Comparison of ENCODE assay signal across 2 cellular contexts in genomic region chr1:32963746-32964460, GRCh38.
TF ChIP-seq lines count a peak whose summit lies in the region.

No MANE protein-coding gene starts in this region.

TF ChIP-seq in HEK293, 187 proteins besides CTCF, POLR2A, EP300 and RAD21 (continued from another document and continues in another):
- TF ChIP-seq PRDM4 (tag by site-specific recombination; IDR thresholded peaks at IDR 0.05): no peak
- TF ChIP-seq ZBTB6 (tag by site-specific recombination; IDR thresholded peaks at IDR 0.05): no peak
- TF ChIP-seq ZNF112 (tag by site-specific recombination; IDR thresholded peaks at IDR 0.05): no peak
- no peak for TF ChIP-seq ZNF654 (tag by site-specific recombination; IDR thresholded peaks at IDR 0.05; ENCODE audit: low read depth)
- no peak for TF ChIP-seq ZNF776 (tag by site-specific recombination; IDR thresholded peaks at IDR 0.05; ENCODE audit: borderline replicate concordance)
- TF ChIP-seq REST (tag by site-specific recombination; IDR thresholded peaks at IDR 0.05): peak; percentile 94
- TF ChIP-seq, protein P1, sequence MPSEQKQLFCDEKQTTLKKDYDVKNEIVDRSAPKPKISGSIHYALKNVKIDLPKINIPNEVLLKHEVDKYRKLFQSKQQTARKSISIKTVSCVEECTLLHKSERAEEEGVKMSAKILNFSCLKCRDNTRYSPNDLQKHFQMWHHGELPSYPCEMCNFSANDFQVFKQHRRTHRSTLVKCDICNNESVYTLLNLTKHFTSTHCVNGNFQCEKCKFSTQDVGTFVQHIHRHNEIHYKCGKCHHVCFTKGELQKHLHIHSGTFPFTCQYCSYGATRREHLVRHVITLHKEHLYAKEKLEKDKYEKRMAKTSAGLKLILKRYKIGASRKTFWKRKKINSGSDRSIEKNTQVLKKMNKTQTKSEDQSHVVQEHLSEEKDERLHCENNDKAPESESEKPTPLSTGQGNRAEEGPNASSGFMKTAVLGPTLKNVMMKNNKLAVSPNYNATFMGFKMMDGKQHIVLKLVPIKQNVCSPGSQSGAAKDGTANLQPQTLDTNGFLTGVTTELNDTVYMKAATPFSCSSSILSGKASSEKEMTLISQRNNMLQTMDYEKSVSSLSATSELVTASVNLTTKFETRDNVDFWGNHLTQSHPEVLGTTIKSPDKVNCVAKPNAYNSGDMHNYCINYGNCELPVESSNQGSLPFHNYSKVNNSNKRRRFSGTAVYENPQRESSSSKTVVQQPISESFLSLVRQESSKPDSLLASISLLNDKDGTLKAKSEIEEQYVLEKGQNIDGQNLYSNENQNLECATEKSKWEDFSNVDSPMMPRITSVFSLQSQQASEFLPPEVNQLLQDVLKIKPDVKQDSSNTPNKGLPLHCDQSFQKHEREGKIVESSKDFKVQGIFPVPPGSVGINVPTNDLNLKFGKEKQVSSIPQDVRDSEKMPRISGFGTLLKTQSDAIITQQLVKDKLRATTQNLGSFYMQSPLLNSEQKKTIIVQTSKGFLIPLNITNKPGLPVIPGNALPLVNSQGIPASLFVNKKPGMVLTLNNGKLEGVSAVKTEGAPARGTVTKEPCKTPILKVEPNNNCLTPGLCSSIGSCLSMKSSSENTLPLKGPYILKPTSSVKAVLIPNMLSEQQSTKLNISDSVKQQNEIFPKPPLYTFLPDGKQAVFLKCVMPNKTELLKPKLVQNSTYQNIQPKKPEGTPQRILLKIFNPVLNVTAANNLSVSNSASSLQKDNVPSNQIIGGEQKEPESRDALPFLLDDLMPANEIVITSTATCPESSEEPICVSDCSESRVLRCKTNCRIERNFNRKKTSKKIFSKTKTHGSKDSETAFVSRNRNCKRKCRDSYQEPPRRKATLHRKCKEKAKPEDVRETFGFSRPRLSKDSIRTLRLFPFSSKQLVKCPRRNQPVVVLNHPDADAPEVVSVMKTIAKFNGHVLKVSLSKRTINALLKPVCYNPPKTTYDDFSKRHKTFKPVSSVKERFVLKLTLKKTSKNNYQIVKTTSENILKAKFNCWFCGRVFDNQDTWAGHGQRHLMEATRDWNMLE (tag by site-specific recombination; conservative IDR thresholded peaks at IDR 0.05; ENCODE audit: low read depth): no peak
- no peak for TF ChIP-seq ZNF510 (tag by site-specific recombination; IDR thresholded peaks at IDR 0.05; ENCODE audit: insufficient replicate concordance)
- TF ChIP-seq ZNF629 (tag by site-specific recombination; IDR thresholded peaks at IDR 0.05): no peak; the same call in 1 of the 2 replicates
- no peak for TF ChIP-seq ZNF830 (tag by site-specific recombination; IDR thresholded peaks at IDR 0.05; ENCODE audit: low read depth)
- peak; percentile 59; the same call in 1 of the 2 replicates for TF ChIP-seq KLF16 (tag by site-specific recombination; IDR thresholded peaks at IDR 0.05)
- TF ChIP-seq SP3 (tag by site-specific recombination; IDR thresholded peaks at IDR 0.05): peak; percentile 74

TF ChIP-seq in HepG2, 621 proteins besides CTCF, POLR2A, EP300 and RAD21 (continued from another document and continues in another):
- TF ChIP-seq ZNF687 (CRISPR knock-in tag; IDR thresholded peaks at IDR 0.05) (peak; percentile 55), TSC22D2 (CRISPR knock-in tag; IDR thresholded peaks at IDR 0.05; ENCODE audit: borderline replicate concordance) (0 out of 2 replicates have a peak, but pooled peaks have one; percentile 66), CAMTA2 (CRISPR knock-in tag; IDR thresholded peaks at IDR 0.05; ENCODE audit: borderline replicate concordance) (no peak), ZNF746 (CRISPR knock-in tag; IDR thresholded peaks at IDR 0.05) (no peak), NFKBIZ (CRISPR knock-in tag; IDR thresholded peaks at IDR 0.05) (no peak), BORCS8-MEF2B (CRISPR knock-in tag; IDR thresholded peaks at IDR 0.05) (peak; percentile 49; the same call in 1 of the 2 replicates), NONO (IDR thresholded peaks at IDR 0.05) (no peak), NONO (CRISPR knock-in tag; conservative IDR thresholded peaks at IDR 0.05) (peak; percentile 63; the same call in 1 of the 2 replicates), ZSCAN31 (CRISPR knock-in tag; IDR thresholded peaks at IDR 0.05; ENCODE audit: low read depth) (0 out of 2 replicates have a peak, but pooled peaks have one; percentile 22), TGIF2 (CRISPR knock-in tag; IDR thresholded peaks at IDR 0.05) (no peak), ZNF772 (CRISPR knock-in tag; IDR thresholded peaks at IDR 0.05) (no peak; the same call in 1 of the 2 replicates), LCORL (IDR thresholded peaks at IDR 0.05) (no peak), LCORL (CRISPR knock-in tag; IDR thresholded peaks at IDR 0.05) (peak; percentile 46; the same call in 1 of the 2 replicates), ZNF331 (CRISPR knock-in tag; IDR thresholded peaks at IDR 0.05) (no peak), MIER3 (CRISPR knock-in tag; IDR thresholded peaks at IDR 0.05; ENCODE audit: borderline replicate concordance) (no peak), TAF1 (CRISPR knock-in tag; IDR thresholded peaks at IDR 0.05) (no peak), ATM (IDR thresholded peaks at IDR 0.05; ENCODE audit: borderline replicate concordance) (no peak), KIAA2018 (CRISPR knock-in tag; IDR thresholded peaks at IDR 0.05; ENCODE audit: borderline replicate concordance) (no peak)
- TF ChIP-seq, protein P2, sequence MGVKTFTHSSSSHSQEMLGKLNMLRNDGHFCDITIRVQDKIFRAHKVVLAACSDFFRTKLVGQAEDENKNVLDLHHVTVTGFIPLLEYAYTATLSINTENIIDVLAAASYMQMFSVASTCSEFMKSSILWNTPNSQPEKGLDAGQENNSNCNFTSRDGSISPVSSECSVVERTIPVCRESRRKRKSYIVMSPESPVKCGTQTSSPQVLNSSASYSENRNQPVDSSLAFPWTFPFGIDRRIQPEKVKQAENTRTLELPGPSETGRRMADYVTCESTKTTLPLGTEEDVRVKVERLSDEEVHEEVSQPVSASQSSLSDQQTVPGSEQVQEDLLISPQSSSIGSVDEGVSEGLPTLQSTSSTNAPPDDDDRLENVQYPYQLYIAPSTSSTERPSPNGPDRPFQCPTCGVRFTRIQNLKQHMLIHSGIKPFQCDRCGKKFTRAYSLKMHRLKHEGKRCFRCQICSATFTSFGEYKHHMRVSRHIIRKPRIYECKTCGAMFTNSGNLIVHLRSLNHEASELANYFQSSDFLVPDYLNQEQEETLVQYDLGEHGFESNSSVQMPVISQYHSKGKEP (CRISPR knock-in tag; IDR thresholded peaks at IDR 0.05): no peak
- TF ChIP-seq, protein P3, sequence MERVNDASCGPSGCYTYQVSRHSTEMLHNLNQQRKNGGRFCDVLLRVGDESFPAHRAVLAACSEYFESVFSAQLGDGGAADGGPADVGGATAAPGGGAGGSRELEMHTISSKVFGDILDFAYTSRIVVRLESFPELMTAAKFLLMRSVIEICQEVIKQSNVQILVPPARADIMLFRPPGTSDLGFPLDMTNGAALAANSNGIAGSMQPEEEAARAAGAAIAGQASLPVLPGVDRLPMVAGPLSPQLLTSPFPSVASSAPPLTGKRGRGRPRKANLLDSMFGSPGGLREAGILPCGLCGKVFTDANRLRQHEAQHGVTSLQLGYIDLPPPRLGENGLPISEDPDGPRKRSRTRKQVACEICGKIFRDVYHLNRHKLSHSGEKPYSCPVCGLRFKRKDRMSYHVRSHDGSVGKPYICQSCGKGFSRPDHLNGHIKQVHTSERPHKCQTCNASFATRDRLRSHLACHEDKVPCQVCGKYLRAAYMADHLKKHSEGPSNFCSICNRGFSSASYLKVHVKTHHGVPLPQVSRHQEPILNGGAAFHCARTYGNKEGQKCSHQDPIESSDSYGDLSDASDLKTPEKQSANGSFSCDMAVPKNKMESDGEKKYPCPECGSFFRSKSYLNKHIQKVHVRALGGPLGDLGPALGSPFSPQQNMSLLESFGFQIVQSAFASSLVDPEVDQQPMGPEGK (CRISPR knock-in tag; IDR thresholded peaks at IDR 0.05): 0 out of 2 replicates have a peak, but pooled peaks have one; percentile 17
- TF ChIP-seq, protein P4, sequence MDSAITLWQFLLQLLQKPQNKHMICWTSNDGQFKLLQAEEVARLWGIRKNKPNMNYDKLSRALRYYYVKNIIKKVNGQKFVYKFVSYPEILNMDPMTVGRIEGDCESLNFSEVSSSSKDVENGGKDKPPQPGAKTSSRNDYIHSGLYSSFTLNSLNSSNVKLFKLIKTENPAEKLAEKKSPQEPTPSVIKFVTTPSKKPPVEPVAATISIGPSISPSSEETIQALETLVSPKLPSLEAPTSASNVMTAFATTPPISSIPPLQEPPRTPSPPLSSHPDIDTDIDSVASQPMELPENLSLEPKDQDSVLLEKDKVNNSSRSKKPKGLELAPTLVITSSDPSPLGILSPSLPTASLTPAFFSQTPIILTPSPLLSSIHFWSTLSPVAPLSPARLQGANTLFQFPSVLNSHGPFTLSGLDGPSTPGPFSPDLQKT (CRISPR knock-in tag; IDR thresholded peaks at IDR 0.05; ENCODE audit: borderline replicate concordance): no peak
- TF ChIP-seq, protein P5, sequence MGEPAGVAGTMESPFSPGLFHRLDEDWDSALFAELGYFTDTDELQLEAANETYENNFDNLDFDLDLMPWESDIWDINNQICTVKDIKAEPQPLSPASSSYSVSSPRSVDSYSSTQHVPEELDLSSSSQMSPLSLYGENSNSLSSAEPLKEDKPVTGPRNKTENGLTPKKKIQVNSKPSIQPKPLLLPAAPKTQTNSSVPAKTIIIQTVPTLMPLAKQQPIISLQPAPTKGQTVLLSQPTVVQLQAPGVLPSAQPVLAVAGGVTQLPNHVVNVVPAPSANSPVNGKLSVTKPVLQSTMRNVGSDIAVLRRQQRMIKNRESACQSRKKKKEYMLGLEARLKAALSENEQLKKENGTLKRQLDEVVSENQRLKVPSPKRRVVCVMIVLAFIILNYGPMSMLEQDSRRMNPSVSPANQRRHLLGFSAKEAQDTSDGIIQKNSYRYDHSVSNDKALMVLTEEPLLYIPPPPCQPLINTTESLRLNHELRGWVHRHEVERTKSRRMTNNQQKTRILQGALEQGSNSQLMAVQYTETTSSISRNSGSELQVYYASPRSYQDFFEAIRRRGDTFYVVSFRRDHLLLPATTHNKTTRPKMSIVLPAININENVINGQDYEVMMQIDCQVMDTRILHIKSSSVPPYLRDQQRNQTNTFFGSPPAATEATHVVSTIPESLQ (CRISPR knock-in tag; conservative IDR thresholded peaks at IDR 0.05): no peak
